ENCODE assay signal across 23 cellular contexts in genomic region chr13:73089216-73089615, GRCh38. TPM values are rescaled to one million over a fixed set of nuclear protein-coding genes. Genes with fewer than 3 reads are reported as not detected.
DNase-seq lines count a peak whose midpoint lies in the region; ATAC-seq and TF ChIP-seq lines count a peak whose summit lies in the region.
"Had no signal": no experiment of that assay in that cellular context is flagged by ENCODE, and none has a peak within 500 bp of the region (broad histone marks: within the 10 kb centered on the region; RNA-seq: fewer than 3 reads in every experiment).

No MANE protein-coding gene starts in this region.

- TF ChIP-seq POLR2A in HCT116 (IDR thresholded peaks at IDR 0.05; ENCODE audit: borderline replicate concordance, extremely low read depth, insufficient read depth, insufficient read length) (no peak), sigmoid colon (IDR thresholded peaks at IDR 0.05) (no peak), body of pancreas (IDR thresholded peaks at IDR 0.05) (no peak)

- TF ChIP-seq CTCF in HCT116 (IDR thresholded peaks at IDR 0.05 in 2 of 3, conservative IDR thresholded peaks at IDR 0.05 in 1 of 3; ENCODE audit: borderline replicate concordance in 1 of 3, insufficient read depth in 1 of 3, low read depth in 2 of 3, low read length in 2 of 3) (no peak), RWPE2 (IDR thresholded peaks at IDR 0.05; ENCODE audit: poor library complexity, severe bottlenecking) (no peak), sigmoid colon (IDR thresholded peaks at IDR 0.05) (no peak), body of pancreas (IDR thresholded peaks at IDR 0.05) (no peak)

- H4K91ac ChIP-seq in mesenchymal stem cell (ENCODE audit: low read length) = no peak overlapping the region

- no peak overlapping the region for H3K23ac ChIP-seq in mesenchymal stem cell (ENCODE audit: low read length in 2 of 2)

- WGBS in mesenchymal stem cell = 90% methylated on average over 3 of the region's 4 CpGs
- WGBS in sigmoid colon, 2 donors = 80 to 93% methylated on average over 4 of the region's 4 CpGs
- 79 to 90% methylated on average over 4 of the region's 4 CpGs for WGBS in body of pancreas, 2 donors

- H3K4me2 ChIP-seq in HCT116 (ENCODE audit: low read length) (peak overlapping the region; percentile 54; the same call in 1 of the 2 replicates), mesenchymal stem cell (ENCODE audit: low read length, poor library complexity, severe bottlenecking) (no peak overlapping the region)
- H3K4me2 ChIP-seq: BLaER1 treated with 17β-estradiol and CSF1 and Interleukin-3, amounts not matched to agents 10 nM and 100 nM had no signal

- BruUV-seq in HCT116 (replicated peaks; lab: Mats Ljungman, UMichigan) = no TSS peak

- peaks cover 0 to 8% of the 10 kb centered on the region in 2 experiments; a peak in 1 of 4 replicates for H3K36me3 ChIP-seq in HCT116 (ENCODE audit: control insufficient read depth in 1 of 2, insufficient read depth in 2 of 2, low read length in 2 of 2)
- H3K36me3 ChIP-seq in RWPE2 (ENCODE audit: low read depth) = no peaks in the 10 kb centered on the region
- no peaks in the 10 kb centered on the region for H3K36me3 ChIP-seq in mesenchymal stem cell (ENCODE audit: control insufficient read depth in 1 of 2, insufficient read depth in 2 of 2, low read depth in 1 of 2, low read length in 2 of 2)
- H3K36me3 ChIP-seq in sigmoid colon = no peaks in the 10 kb centered on the region
- no peaks in the 10 kb centered on the region for H3K36me3 ChIP-seq in body of pancreas (replicated peaks in 1 of 2; ENCODE audit: insufficient read depth in 1 of 2, low read depth in 2 of 2)
- H3K36me3 ChIP-seq: BLaER1 treated with 17β-estradiol and CSF1 and Interleukin-3, amounts not matched to agents 10 nM and 100 nM; Peyer's patch; SJCRH30 had no signal

- peaks cover 9 to 25% of the 10 kb centered on the region in 2 experiments; a peak in 3 of 4 replicates for H3K9me3 ChIP-seq in HCT116 (ENCODE audit: control insufficient read depth in 1 of 2, insufficient read depth in 1 of 2, low read depth in 1 of 2, low read length in 2 of 2)
- H3K9me3 ChIP-seq in RWPE2 (ENCODE audit: severe bottlenecking) = peaks cover 12% of the 10 kb centered on the region
- H3K9me3 ChIP-seq in mesenchymal stem cell (ENCODE audit: control insufficient read depth, low read length) = peaks cover 13% of the 10 kb centered on the region
- peaks cover 0 to 10% (median 0%) of the 10 kb centered on the region in 4 donors for H3K9me3 ChIP-seq in sigmoid colon
- peaks cover 0 to 6% (median 0%) of the 10 kb centered on the region in 3 donors for H3K9me3 ChIP-seq in body of pancreas

- no peaks in the 10 kb centered on the region for H3K79me2 ChIP-seq in HCT116 (ENCODE audit: insufficient read depth, low read length)

- POLR2A ChIA-PET in HCT116 (lab: Charles Lee) = interaction anchor here (1.3 kb wide), 1 partner anchor 8 kb away, joined by 4 read pairs; no protein-coding TSS in a partner anchor

- H2BK120ac ChIP-seq in mesenchymal stem cell (ENCODE audit: low read depth, low read length) = no peak overlapping the region

- no peaks in the 10 kb centered on the region for H4K20me1 ChIP-seq in HCT116 (ENCODE audit: insufficient read depth)
- H4K20me1 ChIP-seq: BLaER1 treated with 17β-estradiol and CSF1 and Interleukin-3, amounts not matched to agents 10 nM and 100 nM had no signal

- TF ChIP-seq RAD21 in HCT116 (IDR thresholded peaks at IDR 0.05; ENCODE audit: low read depth) = no peak

- H3K18ac ChIP-seq in mesenchymal stem cell (ENCODE audit: low read depth in 1 of 2, low read length in 2 of 2) = no peak overlapping the region

- no peak for ATAC-seq in HCT116
- no peak for ATAC-seq in RWPE2 (ENCODE audit: low read depth)
- ATAC-seq in left cardiac atrium = no peak
- ATAC-seq in body of pancreas = no peak
- ATAC-seq: T-cell had no signal

- no peaks in the 10 kb centered on the region for H3K79me1 ChIP-seq in mesenchymal stem cell (replicated peaks; ENCODE audit: low read length, poor library complexity, severe bottlenecking)

- no peak overlapping the region for H2AK5ac ChIP-seq in mesenchymal stem cell (ENCODE audit: low read length, severe bottlenecking)

- H3K27me3 ChIP-seq in HCT116 (ENCODE audit: insufficient read depth, low read length) (no peaks in the 10 kb centered on the region), RWPE2 (ENCODE audit: insufficient read depth, poor library complexity, severe bottlenecking) (no peaks in the 10 kb centered on the region), mesenchymal stem cell (ENCODE audit: control insufficient read depth in 1 of 2, insufficient read depth in 1 of 2, low read length in 2 of 2) (no peaks in the 10 kb centered on the region), sigmoid colon (no peaks in the 10 kb centered on the region), body of pancreas (no peaks in the 10 kb centered on the region)
- H3K27me3 ChIP-seq: BLaER1 treated with 17β-estradiol and CSF1 and Interleukin-3, amounts not matched to agents 10 nM and 100 nM; Peyer's patch; SJCRH30 had no signal

- intact Hi-C loops in HCT116 (cut with micrococcal nuclease) = no loop called here
- intact Hi-C loops in sigmoid colon (cut with DNase I) = no loop called here
- intact Hi-C loops in left cardiac atrium (cut with DNase I) = no loop called here
- intact Hi-C loops in body of pancreas (cut with DNase I) = no loop called here

- RAD21 ChIA-PET in HCT116 (lab: Charles Lee; ENCODE audit: low non-redundant PET in 1 of 2, low total read pairs in 2 of 2, uncharacterized antibody in 2 of 2, unreplicated experiment in 2 of 2) = no interaction called here

- H4K8ac ChIP-seq in mesenchymal stem cell (ENCODE audit: low read length) = no peak overlapping the region

- H2BK12ac ChIP-seq in mesenchymal stem cell (ENCODE audit: low read length in 2 of 2) = no peak overlapping the region

- peak overlapping the region; percentile 93 for H3K27ac ChIP-seq in HCT116 (ENCODE audit: low read depth, low read length)
- peak overlapping the region; percentile 94 for H3K27ac ChIP-seq in RWPE2 (ENCODE audit: poor library complexity, severe bottlenecking)
- H3K27ac ChIP-seq in mesenchymal stem cell (ENCODE audit: low read length, poor library complexity, severe bottlenecking) = no peak overlapping the region
- H3K27ac ChIP-seq in sigmoid colon = no peak overlapping the region
- H3K27ac ChIP-seq in body of pancreas = no peak overlapping the region
- H3K27ac ChIP-seq: BLaER1 treated with 17β-estradiol and CSF1 and Interleukin-3, amounts not matched to agents 10 nM and 100 nM; GM23248; SJCRH30 had no signal

- peak overlapping the region; percentile 49 for H2BK15ac ChIP-seq in mesenchymal stem cell (ENCODE audit: low read depth, poor library complexity, severe bottlenecking)

- no peak for TF ChIP-seq EP300 in sigmoid colon (IDR thresholded peaks at IDR 0.05)

- H3K9me2 ChIP-seq in HCT116 (ENCODE audit: insufficient read depth) = no peaks in the 10 kb centered on the region

- H3K14ac ChIP-seq in mesenchymal stem cell (ENCODE audit: low read length in 2 of 2) = no peak overlapping the region

- peaks cover 25 to 42% of the 10 kb centered on the region in 2 experiments for H3K4me1 ChIP-seq in HCT116 (ENCODE audit: control insufficient read depth in 1 of 2, insufficient read depth in 2 of 2, low read length in 2 of 2)
- peaks cover 16% of the 10 kb centered on the region for H3K4me1 ChIP-seq in RWPE2 (ENCODE audit: insufficient read depth, poor library complexity, severe bottlenecking)
- H3K4me1 ChIP-seq in mesenchymal stem cell (ENCODE audit: control insufficient read depth, insufficient read depth, low read depth, low read length) = no peaks in the 10 kb centered on the region
- H3K4me1 ChIP-seq in sigmoid colon = no peaks in the 10 kb centered on the region
- H3K4me1 ChIP-seq in body of pancreas = peaks cover 8% of the 10 kb centered on the region
- H3K4me1 ChIP-seq: Peyer's patch had no signal

- CTCF ChIA-PET in HCT116 (lab: Charles Lee) = no interaction called here

- H3K9ac ChIP-seq in HCT116 (ENCODE audit: low read length) = no peak overlapping the region
- no peak overlapping the region for H3K9ac ChIP-seq in mesenchymal stem cell (ENCODE audit: low read length)
- H3K9ac ChIP-seq: BLaER1 treated with 17β-estradiol and CSF1 and Interleukin-3, amounts not matched to agents 10 nM and 100 nM; GM23248 had no signal

- DNase-seq in HCT116 (ENCODE audit: low read depth, low spot score) (no peak), HT-29 (ENCODE audit: low spot score) (peak; percentile 23), RWPE2 (ENCODE audit: low spot score) (no peak), mesenchymal stem cell (no peak), sigmoid colon (no peak), left cardiac atrium (no peak), body of pancreas (no peak)
- DNase-seq: Caco-2; CD4-positive, alpha-beta memory T cell; DMS 273 treated with DMSO at 0.1 percent for 48 hours; GM23248; KBM-7; MM.1S; NCI-H1048; NCI-H1417 treated with DMSO at 0.1 percent for 48 hours; NCI-H2029; NCI-H526; NK-92 treated with Interleukin-12 subunit alpha and Interleukin-12 subunit beta, amount 100 ng/mL, for 24 hours; Peyer's patch; SJCRH30; T-cell had no signal

- H2BK5ac ChIP-seq in mesenchymal stem cell (ENCODE audit: low read depth, low read length, poor library complexity, severe bottlenecking) = no peak overlapping the region

- H3K4me3 ChIP-seq in HCT116 (replicated peaks in 1 of 2; ENCODE audit: low read depth in 1 of 2, low read length in 2 of 2) (no peak overlapping the region), RWPE2 (ENCODE audit: severe bottlenecking) (no peak overlapping the region), mesenchymal stem cell (ENCODE audit: insufficient read depth in 1 of 2, low read depth in 1 of 2, low read length in 2 of 2) (no peak overlapping the region), sigmoid colon (no peak overlapping the region), body of pancreas (no peak overlapping the region)
- H3K4me3 ChIP-seq: BLaER1 treated with 17β-estradiol and CSF1 and Interleukin-3, amounts not matched to agents 10 nM and 100 nM; GM23248; Peyer's patch; SJCRH30 had no signal

- H2AFZ ChIP-seq in HCT116 (ENCODE audit: low read depth, low read length, poor library complexity, severe bottlenecking) (no peak overlapping the region), mesenchymal stem cell (ENCODE audit: low read depth, low read length) (no peak overlapping the region)
- H2AFZ ChIP-seq: GM23248 had no signal

- no peak overlapping the region for H3K4ac ChIP-seq in mesenchymal stem cell (ENCODE audit: low read depth in 1 of 2, low read length in 2 of 2)

TF ChIP-seq in HCT116, 20 proteins besides CTCF, POLR2A, EP300 and RAD21 (continues in another document):
- no peak for TF ChIP-seq EZH2phosphoT487 (IDR thresholded peaks at IDR 0.05; ENCODE audit: borderline replicate concordance)
- TF ChIP-seq POLR2AphosphoS5 (IDR thresholded peaks at IDR 0.05; ENCODE audit: low read depth, low read length) = no peak
- TF ChIP-seq ELF1 (IDR thresholded peaks at IDR 0.05; ENCODE audit: borderline replicate concordance, low read depth) = no peak

RNA-seq across cellular contexts. Expression of gene KLF5, which starts 30.4 kb away (rescaled TPM):
- total RNA-seq in HCT116 (2021; ENCODE audit: unreplicated experiment) = 59.2 TPM
- polyA plus RNA-seq in HCT116 (2012) = 43.8 and 54.0 TPM in 2 replicates
- 129 and 135 TPM in 2 replicates for total RNA-seq in HT-29 (2014; rRNA removed; shearing (Covaris generic))
- 5.2 TPM for polyA plus RNA-seq in mesenchymal stem cell (2013, experiment 1 of 2)
- polyA plus RNA-seq in mesenchymal stem cell (2013, experiment 2 of 2) = 6.0 TPM
- 1 to 10 TPM; 2.3 to 3.6 (median 3.0) TPM for total RNA-seq in sigmoid colon
- polyA plus RNA-seq in sigmoid colon = 100 to 1,000 TPM; 116 to 169 (median 153) TPM
- total RNA-seq in left cardiac atrium = under 1 TPM; 0.73 to 0.82 TPM
- total RNA-seq in body of pancreas = 10 to 100 TPM in 1 of 2 donors, 1 to 10 TPM in 1; 6.6 to 17.9 TPM
- total RNA-seq: G401 had no signal

Comparison
In these comparisons a context has a peak if more than half of its experiments do, and no peak if none do; other contexts are left out.
1. H3K27ac ChIP-seq: peak in HCT116 (single experiment) and RWPE2 (single experiment); none in mesenchymal stem cell (single experiment), sigmoid colon (0 of 4) and body of pancreas (0 of 4).